Comparison of ENCODE assay signal across 2 cellular contexts in the genomic region with DNA sequence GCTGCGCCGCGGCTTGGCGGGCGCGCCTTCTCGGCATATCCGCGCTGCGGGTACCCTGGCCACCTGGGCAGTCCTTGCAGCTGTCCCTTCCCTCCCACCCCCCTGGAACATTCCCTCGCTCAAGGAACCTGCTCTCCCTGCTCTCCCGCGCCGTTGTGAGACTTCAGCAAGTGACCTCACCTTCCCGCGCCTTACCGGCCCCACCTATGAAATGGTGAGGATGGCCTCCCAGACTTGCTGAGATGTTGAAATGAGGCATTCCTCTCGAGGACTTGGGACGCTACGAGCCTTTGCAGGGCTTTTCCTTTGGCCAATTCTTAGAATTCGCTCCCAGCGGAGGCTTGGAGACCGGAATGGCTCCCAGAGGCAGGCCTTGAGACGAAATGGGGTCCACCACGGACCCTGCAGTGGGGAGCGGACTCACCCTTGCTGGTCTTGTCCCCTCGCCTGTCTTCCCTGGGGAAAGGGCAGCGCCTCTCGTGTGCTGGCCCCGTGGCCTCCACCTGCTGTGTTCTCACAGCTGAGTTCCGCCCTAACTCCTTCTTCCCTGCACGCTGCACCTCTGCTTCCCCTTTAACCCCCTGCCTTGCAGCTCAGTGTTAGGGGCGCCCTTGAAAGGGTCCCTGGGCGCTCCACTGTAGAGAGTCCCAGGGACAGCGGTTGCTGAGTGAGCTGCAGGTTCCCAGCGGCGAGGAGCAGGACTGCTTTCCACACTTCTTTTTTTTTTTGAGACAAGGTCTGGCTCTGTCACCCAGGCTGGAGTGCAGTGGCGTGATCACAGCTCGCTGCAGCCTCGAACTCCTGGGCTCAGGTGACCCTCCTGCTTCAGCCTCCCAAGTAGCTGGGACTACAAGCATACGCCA.
TF ChIP-seq lines count a peak whose summit lies in the region.

No MANE protein-coding gene starts in this region.

TF ChIP-seq in H1, 55 proteins besides CTCF, POLR2A, EP300 and RAD21:
- TF ChIP-seq TCF12 (IDR thresholded peaks at IDR 0.05; ENCODE audit: low read depth, low read length) (0 out of 2 replicates have a peak, but pooled peaks have one; percentile 27), RNF2 (IDR thresholded peaks at IDR 0.05; ENCODE audit: borderline replicate concordance, low read depth, low read length, missing control alignments, poor library complexity, severe bottlenecking) (peak; percentile 9), RFX5 (IDR thresholded peaks at IDR 0.05; ENCODE audit: borderline replicate concordance, low read depth, low read length) (no peak), SIRT6 (IDR thresholded peaks at IDR 0.05; ENCODE audit: low read length) (no peak), TEAD4 (IDR thresholded peaks at IDR 0.05; ENCODE audit: low read depth, low read length) (no peak), E2F6 (IDR thresholded peaks at IDR 0.05) (peak; percentile 68), CREB1 (IDR thresholded peaks at IDR 0.05) (peak; percentile 82)

TF ChIP-seq in GM12891, 5 proteins besides CTCF, POLR2A, EP300 and RAD21:
- TF ChIP-seq POLR2AphosphoS5 (IDR thresholded peaks at IDR 0.05; ENCODE audit: low read depth, low read length) (no peak), TAF1 (IDR thresholded peaks at IDR 0.05; ENCODE audit: low read depth, low read length) (no peak), POU2F2 (IDR thresholded peaks at IDR 0.05; ENCODE audit: low read depth, low read length) (no peak), PAX5 (IDR thresholded peaks at IDR 0.05; ENCODE audit: insufficient read depth, low read length, severe bottlenecking) (no peak), SPI1 (IDR thresholded peaks at IDR 0.05; ENCODE audit: low read depth, low read length) (no peak)
